Comparison of ENCODE assay signal across 1 cellular context in the genomic region with DNA sequence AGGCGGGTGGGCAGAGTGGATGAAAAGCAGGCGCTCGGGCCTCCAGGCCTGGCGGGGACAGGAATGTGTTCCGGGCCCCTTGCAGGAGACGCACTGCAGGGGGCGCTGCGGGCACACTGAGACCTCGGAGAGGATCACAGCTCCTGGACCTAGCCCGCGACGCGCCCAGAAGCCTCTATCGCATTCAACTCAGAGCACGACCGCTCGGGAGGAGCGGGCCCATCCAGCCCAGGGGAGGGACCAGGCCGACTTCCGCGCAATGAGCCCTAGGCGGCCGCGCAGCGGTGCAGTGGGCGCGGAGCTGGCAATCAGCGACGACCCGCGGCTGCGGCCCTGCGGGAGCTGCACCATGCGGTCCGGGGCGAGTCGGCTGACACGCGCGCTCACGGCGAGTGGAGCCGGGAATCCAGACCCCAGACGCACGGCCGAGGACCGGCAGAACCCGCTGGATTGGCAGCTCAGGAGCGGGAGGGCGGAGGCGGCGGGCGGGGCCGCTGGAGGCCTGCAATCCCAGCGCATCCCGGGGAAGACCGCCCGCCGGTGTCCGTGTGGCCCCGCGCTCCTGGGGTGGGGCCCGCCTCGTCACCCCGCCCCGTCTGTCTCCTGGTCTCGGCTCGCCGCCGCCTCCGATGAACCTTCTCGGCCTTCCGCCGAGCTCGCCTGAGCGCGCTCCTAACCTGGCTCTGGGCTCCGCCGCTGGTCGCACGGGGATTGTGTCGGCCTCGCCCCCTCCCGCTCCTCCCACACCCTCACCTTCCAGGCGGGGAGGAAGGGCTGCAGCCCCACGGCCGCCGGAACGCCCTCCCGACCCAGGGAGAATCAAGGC.
TF ChIP-seq lines count a peak whose summit lies in the region.

No MANE protein-coding gene starts in this region.

TF ChIP-seq in GM12878, 131 proteins besides CTCF, POLR2A, EP300 and RAD21 (continued from another document):
- TF ChIP-seq, protein P1, sequence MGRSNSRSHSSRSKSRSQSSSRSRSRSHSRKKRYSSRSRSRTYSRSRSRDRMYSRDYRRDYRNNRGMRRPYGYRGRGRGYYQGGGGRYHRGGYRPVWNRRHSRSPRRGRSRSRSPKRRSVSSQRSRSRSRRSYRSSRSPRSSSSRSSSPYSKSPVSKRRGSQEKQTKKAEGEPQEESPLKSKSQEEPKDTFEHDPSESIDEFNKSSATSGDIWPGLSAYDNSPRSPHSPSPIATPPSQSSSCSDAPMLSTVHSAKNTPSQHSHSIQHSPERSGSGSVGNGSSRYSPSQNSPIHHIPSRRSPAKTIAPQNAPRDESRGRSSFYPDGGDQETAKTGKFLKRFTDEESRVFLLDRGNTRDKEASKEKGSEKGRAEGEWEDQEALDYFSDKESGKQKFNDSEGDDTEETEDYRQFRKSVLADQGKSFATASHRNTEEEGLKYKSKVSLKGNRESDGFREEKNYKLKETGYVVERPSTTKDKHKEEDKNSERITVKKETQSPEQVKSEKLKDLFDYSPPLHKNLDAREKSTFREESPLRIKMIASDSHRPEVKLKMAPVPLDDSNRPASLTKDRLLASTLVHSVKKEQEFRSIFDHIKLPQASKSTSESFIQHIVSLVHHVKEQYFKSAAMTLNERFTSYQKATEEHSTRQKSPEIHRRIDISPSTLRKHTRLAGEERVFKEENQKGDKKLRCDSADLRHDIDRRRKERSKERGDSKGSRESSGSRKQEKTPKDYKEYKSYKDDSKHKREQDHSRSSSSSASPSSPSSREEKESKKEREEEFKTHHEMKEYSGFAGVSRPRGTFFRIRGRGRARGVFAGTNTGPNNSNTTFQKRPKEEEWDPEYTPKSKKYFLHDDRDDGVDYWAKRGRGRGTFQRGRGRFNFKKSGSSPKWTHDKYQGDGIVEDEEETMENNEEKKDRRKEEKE (IDR thresholded peaks at IDR 0.05), result no peak
- 0 out of 2 replicates have a peak, but pooled peaks have one; percentile 37 for TF ChIP-seq MYB (IDR thresholded peaks at IDR 0.05; ENCODE audit: borderline replicate concordance, low read depth, low read length)
- TF ChIP-seq, protein P2, sequence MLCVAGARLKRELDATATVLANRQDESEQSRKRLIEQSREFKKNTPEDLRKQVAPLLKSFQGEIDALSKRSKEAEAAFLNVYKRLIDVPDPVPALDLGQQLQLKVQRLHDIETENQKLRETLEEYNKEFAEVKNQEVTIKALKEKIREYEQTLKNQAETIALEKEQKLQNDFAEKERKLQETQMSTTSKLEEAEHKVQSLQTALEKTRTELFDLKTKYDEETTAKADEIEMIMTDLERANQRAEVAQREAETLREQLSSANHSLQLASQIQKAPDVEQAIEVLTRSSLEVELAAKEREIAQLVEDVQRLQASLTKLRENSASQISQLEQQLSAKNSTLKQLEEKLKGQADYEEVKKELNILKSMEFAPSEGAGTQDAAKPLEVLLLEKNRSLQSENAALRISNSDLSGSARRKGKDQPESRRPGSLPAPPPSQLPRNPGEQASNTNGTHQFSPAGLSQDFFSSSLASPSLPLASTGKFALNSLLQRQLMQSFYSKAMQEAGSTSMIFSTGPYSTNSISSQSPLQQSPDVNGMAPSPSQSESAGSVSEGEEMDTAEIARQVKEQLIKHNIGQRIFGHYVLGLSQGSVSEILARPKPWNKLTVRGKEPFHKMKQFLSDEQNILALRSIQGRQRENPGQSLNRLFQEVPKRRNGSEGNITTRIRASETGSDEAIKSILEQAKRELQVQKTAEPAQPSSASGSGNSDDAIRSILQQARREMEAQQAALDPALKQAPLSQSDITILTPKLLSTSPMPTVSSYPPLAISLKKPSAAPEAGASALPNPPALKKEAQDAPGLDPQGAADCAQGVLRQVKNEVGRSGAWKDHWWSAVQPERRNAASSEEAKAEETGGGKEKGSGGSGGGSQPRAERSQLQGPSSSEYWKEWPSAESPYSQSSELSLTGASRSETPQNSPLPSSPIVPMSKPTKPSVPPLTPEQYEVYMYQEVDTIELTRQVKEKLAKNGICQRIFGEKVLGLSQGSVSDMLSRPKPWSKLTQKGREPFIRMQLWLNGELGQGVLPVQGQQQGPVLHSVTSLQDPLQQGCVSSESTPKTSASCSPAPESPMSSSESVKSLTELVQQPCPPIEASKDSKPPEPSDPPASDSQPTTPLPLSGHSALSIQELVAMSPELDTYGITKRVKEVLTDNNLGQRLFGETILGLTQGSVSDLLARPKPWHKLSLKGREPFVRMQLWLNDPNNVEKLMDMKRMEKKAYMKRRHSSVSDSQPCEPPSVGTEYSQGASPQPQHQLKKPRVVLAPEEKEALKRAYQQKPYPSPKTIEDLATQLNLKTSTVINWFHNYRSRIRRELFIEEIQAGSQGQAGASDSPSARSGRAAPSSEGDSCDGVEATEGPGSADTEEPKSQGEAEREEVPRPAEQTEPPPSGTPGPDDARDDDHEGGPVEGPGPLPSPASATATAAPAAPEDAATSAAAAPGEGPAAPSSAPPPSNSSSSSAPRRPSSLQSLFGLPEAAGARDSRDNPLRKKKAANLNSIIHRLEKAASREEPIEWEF (IDR thresholded peaks at IDR 0.05; ENCODE audit: insufficient replicate concordance, low read depth, low read length), result no peak
- no peak for TF ChIP-seq FOXK2 (IDR thresholded peaks at IDR 0.05)
TF ChIP-seq in GM12878: peak in this region for 45.
